In the genomic region with DNA sequence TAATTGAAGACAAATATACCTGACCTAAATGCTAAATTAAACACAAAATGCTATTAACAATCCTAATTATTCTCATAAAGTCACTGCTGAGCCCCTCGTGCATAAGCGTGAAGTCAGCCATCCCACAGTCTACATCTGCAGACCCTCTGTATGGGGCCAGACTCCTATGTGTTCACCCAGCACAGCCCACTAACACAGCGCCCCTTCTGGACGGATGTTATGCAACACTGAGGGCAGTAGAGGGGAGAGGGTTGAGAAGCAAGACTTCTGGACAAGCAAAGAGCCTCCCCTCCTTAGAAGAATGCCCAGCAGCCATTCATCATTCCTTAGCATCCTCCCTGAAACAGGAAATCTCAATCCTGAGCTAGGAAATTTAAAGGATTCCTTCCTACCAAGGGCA, we compare ENCODE assay signal across 10 cellular contexts. TPM values are rescaled to one million over a fixed set of nuclear protein-coding genes. Genes with fewer than 3 reads are reported as not detected.
DNase-seq lines count a peak whose midpoint lies in the region; ATAC-seq, FAIRE-seq and TF ChIP-seq lines count a peak whose summit lies in the region.
"Had no signal": no experiment of that assay in that cellular context is flagged by ENCODE, and none has a peak within 500 bp of the region (broad histone marks: within the 10 kb centered on the region; RNA-seq: fewer than 3 reads in every experiment).

No MANE protein-coding gene starts in this region.

- no peaks in the 10 kb centered on the region for H3K36me3 ChIP-seq in K562 (ENCODE audit: control insufficient read depth, insufficient read depth, low read length)
- H3K36me3 ChIP-seq: MG63 had no signal

- TF ChIP-seq CTCF in K562 (IDR thresholded peaks at IDR 0.05 in 2 of 3, conservative IDR thresholded peaks at IDR 0.05 in 1 of 3; ENCODE audit: insufficient read depth in 2 of 3, low read depth in 1 of 3, low read length in 3 of 3): peak; percentile 51 to 74 (median 62)

- no peaks in the 10 kb centered on the region for H3K9me3 Mint-ChIP-seq in stimulated activated naive CD8-positive, alpha-beta T cell treated with anti-CD3 and anti-CD28 coated beads, Interleukin-15, amount 100 ng/mL, for 72 hours
- H3K9me3 Mint-ChIP-seq: activated T-cell treated with anti-CD3 and anti-CD28 coated beads, Interleukin-2, amount 50 U/mL, for 4 hours had no signal

- H3K4me2 ChIP-seq in K562 (ENCODE audit: insufficient read depth, low read length): no peak overlapping the region

- DNase-seq in activated naive CD4-positive, alpha-beta T cell treated with Interleukin-2 at 50 U/mL for 16 hours: peak; percentile 9
- no peak for DNase-seq in activated naive CD4-positive, alpha-beta T cell (lab: John Stamatoyannopoulos, UW)
- DNase-seq in K562 (ENCODE audit: extremely low read depth in 1 of 4, low spot score in 3 of 4) (peak; percentile 44 to 45 (median 44)), NCI-H345 (lab: John Stamatoyannopoulos, UW) (no peak), SW 1271 (lab: John Stamatoyannopoulos, UW) (no peak), G401 (ENCODE audit: low spot score) (no peak)
- DNase-seq in stimulated activated naive CD8-positive, alpha-beta T cell treated with anti-CD3 and anti-CD28 coated beads, Interleukin-15, amount 100 ng/mL, for 72 hours: peak in 1 of 2 donors; percentile 15
- DNase-seq: activated T-cell treated with anti-CD3 and anti-CD28 coated beads, Interleukin-2, amount 50 U/mL, for 4 hours; MG63 had no signal

- H3K27me3 ChIP-seq in K562 (ENCODE audit: control insufficient read depth in 2 of 2, insufficient read depth in 2 of 2, low read length in 2 of 2): peaks cover 6 to 8% of the 10 kb centered on the region in 2 experiments; a peak in 2 of 5 replicates

- H3K27me3 Mint-ChIP-seq in stimulated activated naive CD8-positive, alpha-beta T cell treated with anti-CD3 and anti-CD28 coated beads, Interleukin-15, amount 100 ng/mL, for 72 hours: peaks cover 66% of the 10 kb centered on the region

- WGBS in K562 (ENCODE audit: insufficient coverage, low coverage, missing lambda C conversion rate): 3% methylated on average over 4 of the region's 4 CpGs

- H4K20me1 ChIP-seq in K562 (replicated peaks; ENCODE audit: control insufficient read depth, insufficient read depth, low read length): no peaks in the 10 kb centered on the region

- H3K9me3 ChIP-seq in K562 (replicated peaks; ENCODE audit: control insufficient read depth, insufficient read depth, low read depth, low read length): no peaks in the 10 kb centered on the region
- H3K9me3 ChIP-seq: MG63 had no signal

- ATAC-seq in HG03280 (IDR thresholded peaks at IDR 0.05; ENCODE audit: unreplicated experiment): peak; percentile 55
- ATAC-seq in K562: peak; percentile 90
- ATAC-seq in stimulated activated naive CD8-positive, alpha-beta T cell treated with anti-CD3 and anti-CD28 coated beads, Interleukin-15, amount 100 ng/mL, for 72 hours: peak; percentile 64

- no peak overlapping the region for H3K4me3 Mint-ChIP-seq in stimulated activated naive CD8-positive, alpha-beta T cell treated with anti-CD3 and anti-CD28 coated beads, Interleukin-15, amount 100 ng/mL, for 72 hours
- H3K4me3 Mint-ChIP-seq: activated T-cell treated with anti-CD3 and anti-CD28 coated beads, Interleukin-2, amount 50 U/mL, for 4 hours had no signal

- no peak for TF ChIP-seq EP300 in K562 (IDR thresholded peaks at IDR 0.05; ENCODE audit: low read length)

- no peak overlapping the region for H2AFZ ChIP-seq in K562 (ENCODE audit: low read depth, low read length)

- peaks cover 3% of the 10 kb centered on the region for H3K4me1 Mint-ChIP-seq in stimulated activated naive CD8-positive, alpha-beta T cell treated with anti-CD3 and anti-CD28 coated beads, Interleukin-15, amount 100 ng/mL, for 72 hours

- in situ Hi-C loops in K562 (cut with MboI) (no loop called here), G401 (cut with HindIII; ENCODE audit: low sequenced_read_pairs) (no loop called here)

- TF ChIP-seq POLR2A in K562 (conservative IDR thresholded peaks at IDR 0.05): no peak

- POLR2A ChIA-PET in K562 (lab: Yijun Ruan, JAX): no interaction called here

- no peak overlapping the region for H3K27ac Mint-ChIP-seq in stimulated activated naive CD8-positive, alpha-beta T cell treated with anti-CD3 and anti-CD28 coated beads, Interleukin-15, amount 100 ng/mL, for 72 hours

- H3K79me2 ChIP-seq in K562 (ENCODE audit: control insufficient read depth, insufficient read depth, low read length): no peaks in the 10 kb centered on the region

- H3K9ac ChIP-seq in K562 (ENCODE audit: insufficient read depth in 1 of 2, low read depth in 2 of 2, low read length in 2 of 2): no peak overlapping the region

- no peak overlapping the region for H3K4me3 ChIP-seq in K562
- H3K4me3 ChIP-seq: MG63 had no signal

- peak; percentile 60 for FAIRE-seq in K562 (lab: Jason Lieb, UNC)

- intact Hi-C loops in K562 (cut with micrococcal nuclease): no loop called here

- H3K27ac ChIP-seq in K562 (ENCODE audit: extremely low read depth, low read depth, low read length): no peak overlapping the region

- CTCF ChIA-PET in K562 (lab: Yijun Ruan, JAX; ENCODE audit: low intra/inter-chr PET ratio): no interaction called here

- no peaks in the 10 kb centered on the region for H3K4me1 ChIP-seq in K562 (replicated peaks in 1 of 2; ENCODE audit: control insufficient read depth in 2 of 2, insufficient read depth in 2 of 2, low read length in 2 of 2)

- no peaks in the 10 kb centered on the region for H3K9me1 ChIP-seq in K562 (ENCODE audit: control insufficient read depth, insufficient read depth, low read length)

- TF ChIP-seq RAD21 in K562 (CRISPR knock-in tag; conservative IDR thresholded peaks at IDR 0.05 in 1 of 2, IDR thresholded peaks at IDR 0.05 in 1 of 2): no peak

- BruUV-seq in K562 (replicated peaks; lab: Mats Ljungman, UMichigan): no TSS peak

TF ChIP-seq in K562, 482 proteins besides CTCF, POLR2A, EP300 and RAD21:
- TF ChIP-seq CEBPB (tag; IDR thresholded peaks at IDR 0.05) (peak; percentile 30; the same call in 1 of the 2 replicates), ZBTB7A (IDR thresholded peaks at IDR 0.05; ENCODE audit: borderline replicate concordance, control insufficient read depth, low read depth, low read length) (0 out of 2 replicates have a peak, but pooled peaks have one; percentile 30), GTF2E2 (tag; IDR thresholded peaks at IDR 0.05) (no peak)

RNA-seq across cellular contexts. Expression of gene TRPC3, which starts 7.9 kb away (rescaled TPM):
- total RNA-seq in K562 (2011; cell fraction: chromatin; rRNA removed; ENCODE audit: low replicate concordance): 1.2 and 1.4 TPM in 2 replicates
- total RNA-seq in K562 (2011; cell fraction: nucleolus; rRNA removed): 0.33 and 0.79 TPM in 2 replicates
- 0.69 and 0.95 TPM in 2 replicates for total RNA-seq in K562 (2011; cell fraction: nucleoplasm; rRNA removed)
- total RNA-seq in K562 (2014; rRNA removed) (0.24 and 0.27 TPM in 2 replicates), K562 (2014; rRNA removed; fragmentation: Illumina TruSeq; extraction: Trizol) (0.07 and 0.19 TPM in 2 replicates), K562 (2015; rRNA removed; fragmentation: Illumina TruSeq; extraction: Trizol) (0.11 TPM in 1 of 2 replicates, not detected in the other), K562 (2021) (0.13 and 0.20 TPM in 2 replicates)
- polyA plus RNA-seq in K562 (2011; rRNA removed) (0.16 and 0.17 TPM in 2 replicates), K562 (2014; fragmentation: Illumina TruSeq; extraction: Trizol) (0.18 TPM in 2 replicates), K562 (2014; fragmentation: Nextera tagmentation; extraction: Ambion mirVana) (under 1 TPM; 0.01 TPM), K562 (2014; rRNA removed) (0.04 and 0.09 TPM in 2 replicates)
- 0.09 and 0.13 TPM in 2 replicates for polyA plus RNA-seq in K562 (2011; cell fraction: cytosol; rRNA removed)
- 0.21 and 0.43 TPM in 2 replicates for polyA plus RNA-seq in K562 (2011; cell fraction: nucleus; rRNA removed)
- 0.04 and 0.05 TPM in 2 replicates for polyA plus RNA-seq in K562 (2012)
- polyA minus RNA-seq in K562 (2011; rRNA and poly(A)+ RNA removed): 0.15 and 0.28 TPM in 2 replicates
- not detected in 2 replicates for polyA minus RNA-seq in K562 (2011; cell fraction: cytosol; rRNA and poly(A)+ RNA removed)
- polyA minus RNA-seq in K562 (2011; cell fraction: nucleus; rRNA and poly(A)+ RNA removed): 0.89 and 1.1 TPM in 2 replicates
- not detected in 2 replicates for total RNA-seq in G401 (2014; rRNA removed; shearing (Covaris generic))

Comparison
In these comparisons a context has a peak if more than half of its experiments do, and no peak if none do; other contexts are left out.
1. DNase-seq: peak in activated naive CD4-positive, alpha-beta T cell treated with Interleukin-2 at 50 U/mL for 16 hours (single experiment) and K562 (4 of 4); none in activated naive CD4-positive, alpha-beta T cell (0 of 4), NCI-H345 (single experiment), SW 1271 (0 of 2) and G401 (single experiment).
2. Peak in every context shown above with its lines, with median percentiles within 50 percentile points of each other: ATAC-seq.